Comparison of ENCODE assay signal across 7 cellular contexts in the genomic region with DNA sequence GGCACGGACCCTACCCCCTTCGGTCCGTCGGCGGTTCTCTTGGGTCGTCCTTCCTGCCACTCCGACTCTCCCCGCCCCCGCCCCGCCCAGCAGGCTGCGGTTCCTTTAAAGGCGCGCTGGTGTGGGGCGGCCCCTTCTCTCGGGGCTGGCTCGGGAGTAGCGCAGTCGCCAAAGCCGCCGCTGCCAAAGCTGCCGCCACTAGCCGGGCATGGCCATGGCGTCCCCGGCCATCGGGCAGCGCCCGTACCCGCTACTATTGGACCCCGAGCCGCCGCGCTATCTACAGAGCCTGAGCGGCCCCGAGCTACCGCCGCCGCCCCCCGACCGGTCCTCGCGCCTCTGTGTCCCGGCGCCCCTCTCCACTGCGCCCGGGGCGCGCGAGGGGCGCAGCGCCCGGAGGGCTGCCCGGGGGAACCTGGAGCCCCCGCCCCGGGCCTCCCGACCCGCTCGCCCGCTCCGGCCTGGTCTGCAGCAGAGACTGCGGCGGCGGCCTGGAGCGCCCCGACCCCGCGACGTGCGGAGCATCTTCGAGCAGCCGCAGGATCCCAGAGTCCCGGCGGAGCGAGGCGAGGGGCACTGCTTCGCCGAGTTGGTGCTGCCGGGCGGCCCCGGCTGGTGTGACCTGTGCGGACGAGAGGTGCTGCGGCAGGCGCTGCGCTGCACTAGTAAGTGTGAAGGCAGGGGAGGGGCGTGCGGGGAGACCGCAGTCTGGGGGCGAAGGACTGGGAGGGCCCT. TPM values are rescaled to one million over a fixed set of nuclear protein-coding genes. Genes with fewer than 3 reads are reported as not detected.
A peak's percentile ranks its signal among the peaks of the same experiment; 100 is the strongest.
DNase-seq lines count a peak whose midpoint lies in the region; ATAC-seq and TF ChIP-seq lines count a peak whose summit lies in the region.

RASSF5 (plus strand) TSS at position 137 of the 735 bp plus-strand sequence; CDS start at position 209, 72 bp downstream.

- peaks cover 17% of the 10 kb centered on the region for H3K27me3 Mint-ChIP-seq in activated T-helper 1 cell treated with anti-CD3 and anti-CD28 coated beads, Interleukin-12 subunit alpha, Interleukin-12 subunit beta, Interleukin-2, Interleukin-4 antibody, amounts not matched to agents 30 ng/mL and 10 ng/mL and 1 ng/mL, durations not matched to agents 14 hours and 24 hours and 36 hours (ENCODE audit: insufficient read depth)
- peaks cover 94% of the 10 kb centered on the region for H3K27me3 Mint-ChIP-seq in neural crest cell (ENCODE audit: low read depth)

- H3K4me3 ChIP-seq in OCI-LY7 (ENCODE audit: low read depth, low read length, poor library complexity, severe bottlenecking): no peak within 1 kb of the TSS
- H3K4me3 ChIP-seq in fibroblast of pulmonary artery (replicated peaks; ENCODE audit: low read depth, low read length): peak within 1 kb of the TSS; percentile 51
- peak within 1 kb of the TSS; percentile 23 to 73 for H3K4me3 ChIP-seq in stomach smooth muscle (ENCODE audit: low read length in 2 of 2)

- no peaks in the 10 kb centered on the region for H4K20me1 ChIP-seq in OCI-LY7 (ENCODE audit: insufficient read depth, low read length)

- H3K36me3 Mint-ChIP-seq in activated T-helper 1 cell treated with anti-CD3 and anti-CD28 coated beads, Interleukin-12 subunit alpha, Interleukin-12 subunit beta, Interleukin-2, Interleukin-4 antibody, amounts not matched to agents 30 ng/mL and 10 ng/mL and 1 ng/mL, durations not matched to agents 14 hours and 24 hours and 36 hours (ENCODE audit: low read depth): peaks cover 6% of the 10 kb centered on the region
- H3K36me3 Mint-ChIP-seq in neural crest cell (ENCODE audit: low read depth): no peaks in the 10 kb centered on the region

- no peak for DNase-seq in OCI-LY7 (ENCODE audit: low spot score)
- peak; percentile 82 for DNase-seq in activated T-helper 1 cell treated with anti-CD3 and anti-CD28 coated beads, Interleukin-12 subunit alpha, Interleukin-12 subunit beta, Interleukin-2, Interleukin-4 antibody, amounts not matched to agents 30 ng/mL and 10 ng/mL and 1 ng/mL, durations not matched to agents 14 hours and 24 hours and 36 hours (ENCODE audit: low spot score)
- peak; percentile 59 for DNase-seq in fibroblast of pulmonary artery (ENCODE audit: low read depth)
- DNase-seq in neural crest cell (ENCODE audit: low read depth, low spot score): peak; percentile 30

- H3K4me3 Mint-ChIP-seq in activated T-helper 1 cell treated with anti-CD3 and anti-CD28 coated beads, Interleukin-12 subunit alpha, Interleukin-12 subunit beta, Interleukin-2, Interleukin-4 antibody, amounts not matched to agents 30 ng/mL and 10 ng/mL and 1 ng/mL, durations not matched to agents 14 hours and 24 hours and 36 hours: peak within 1 kb of the TSS; percentile 78
- H3K4me3 Mint-ChIP-seq in neural crest cell: peak within 1 kb of the TSS; percentile 66

- no peak within 1 kb of the TSS; the same call in 1 of the 2 replicates for H3K4me2 ChIP-seq in OCI-LY7 (ENCODE audit: low read length)

- no peaks in the 10 kb centered on the region for H3K9me3 Mint-ChIP-seq in activated T-helper 1 cell treated with anti-CD3 and anti-CD28 coated beads, Interleukin-12 subunit alpha, Interleukin-12 subunit beta, Interleukin-2, Interleukin-4 antibody, amounts not matched to agents 30 ng/mL and 10 ng/mL and 1 ng/mL, durations not matched to agents 14 hours and 24 hours and 36 hours
- no peaks in the 10 kb centered on the region for H3K9me3 Mint-ChIP-seq in neural crest cell

- H3K79me2 ChIP-seq in OCI-LY7 (ENCODE audit: insufficient read depth, low read depth, low read length): no peaks in the 10 kb centered on the region

- H2AFZ ChIP-seq in OCI-LY7 (ENCODE audit: low read length): no peak within 1 kb of the TSS

- H3K9me2 ChIP-seq in OCI-LY7 (ENCODE audit: insufficient read depth, low read length): no peaks in the 10 kb centered on the region

- no TSS peak for BruUV-seq in OCI-LY7 (replicated peaks; lab: Mats Ljungman, UMichigan)

- no peak for TF ChIP-seq CTCF in OCI-LY7 (conservative IDR thresholded peaks at IDR 0.05; ENCODE audit: low read length)
- no peak for TF ChIP-seq CTCF in fibroblast of pulmonary artery (IDR thresholded peaks at IDR 0.05; ENCODE audit: low read length, missing control alignments)
- TF ChIP-seq CTCF in neural crest cell (conservative IDR thresholded peaks at IDR 0.05): no peak

- peaks cover 54% of the 10 kb centered on the region for H3K4me1 Mint-ChIP-seq in activated T-helper 1 cell treated with anti-CD3 and anti-CD28 coated beads, Interleukin-12 subunit alpha, Interleukin-12 subunit beta, Interleukin-2, Interleukin-4 antibody, amounts not matched to agents 30 ng/mL and 10 ng/mL and 1 ng/mL, durations not matched to agents 14 hours and 24 hours and 36 hours (ENCODE audit: low read depth)
- peaks cover 18% of the 10 kb centered on the region for H3K4me1 Mint-ChIP-seq in neural crest cell

- H3K36me3 ChIP-seq in OCI-LY7 (ENCODE audit: insufficient read depth, low read length) (no peaks in the 10 kb centered on the region), stomach smooth muscle (ENCODE audit: control insufficient read depth in 2 of 2, insufficient read depth in 2 of 2, low read length in 2 of 2) (no peaks in the 10 kb centered on the region)

- H3K27ac Mint-ChIP-seq in activated T-helper 1 cell treated with anti-CD3 and anti-CD28 coated beads, Interleukin-12 subunit alpha, Interleukin-12 subunit beta, Interleukin-2, Interleukin-4 antibody, amounts not matched to agents 30 ng/mL and 10 ng/mL and 1 ng/mL, durations not matched to agents 14 hours and 24 hours and 36 hours: peak within 1 kb of the TSS; percentile 47
- no peak within 1 kb of the TSS for H3K27ac Mint-ChIP-seq in neural crest cell (ENCODE audit: unreplicated experiment)

- CTCF ChIA-PET in OCI-LY7 (lab: Charles Lee; ENCODE audit: unreplicated experiment): no interaction called here

- no peak within 1 kb of the TSS for H3K9ac ChIP-seq in stomach smooth muscle (ENCODE audit: low read length in 2 of 2)

- H3K9me3 ChIP-seq in OCI-LY7 (ENCODE audit: low read length) (no peaks in the 10 kb centered on the region), stomach smooth muscle (ENCODE audit: control insufficient read depth in 2 of 2, low read length in 2 of 2) (no peaks in the 10 kb centered on the region)

- intact Hi-C loops in OCI-LY7 (cut with micrococcal nuclease; ENCODE audit: unreplicated experiment): no loop called here
- intact Hi-C loops in activated T-helper 1 cell treated with anti-CD3 and anti-CD28 coated beads, Interleukin-12 subunit alpha, Interleukin-12 subunit beta, Interleukin-2, Interleukin-4 antibody, amounts not matched to agents 30 ng/mL and 10 ng/mL and 1 ng/mL, durations not matched to agents 14 hours and 24 hours and 36 hours (cut with micrococcal nuclease): loop anchor here (2.0 to 10.0 kb wide), 4 partner anchors 49 to 397 kb away; no protein-coding TSS in a partner anchor

- peaks cover 29 to 45% of the 10 kb centered on the region in 2 donors for H3K27me3 ChIP-seq in stomach smooth muscle (ENCODE audit: control insufficient read depth in 1 of 2, insufficient read depth in 2 of 2, low read length in 2 of 2)

- H3K4me1 ChIP-seq in OCI-LY7 (ENCODE audit: insufficient read depth, low read length, poor library complexity, severe bottlenecking): no peaks in the 10 kb centered on the region
- peaks cover 16% of the 10 kb centered on the region for H3K4me1 ChIP-seq in stomach smooth muscle (ENCODE audit: control insufficient read depth, insufficient read depth, low read length)

- POLR2A ChIA-PET in OCI-LY7 (lab: Charles Lee): no interaction called here

- H3K27ac ChIP-seq in OCI-LY7 (ENCODE audit: low read depth, low read length, poor library complexity, severe bottlenecking): no peak within 1 kb of the TSS
- no peak within 1 kb of the TSS for H3K27ac ChIP-seq in stomach smooth muscle (ENCODE audit: low read length)

- peak; percentile 54 for ATAC-seq in GM18867 (IDR thresholded peaks at IDR 0.05; ENCODE audit: unreplicated experiment)
- peak; percentile 60 for ATAC-seq in HG03025 (IDR thresholded peaks at IDR 0.05; ENCODE audit: low FRiP score, unreplicated experiment)

RNA-seq across cellular contexts. Expression of gene RASSF5, which starts in this region (rescaled TPM):
- 19.8 and 21.4 TPM in 2 replicates for total RNA-seq in OCI-LY7 (2014; rRNA removed; shearing (Covaris generic))
- total RNA-seq in OCI-LY7 (2022): 25.7 and 30.0 TPM in 2 replicates
- 220 and 221 TPM in 2 replicates for total RNA-seq in activated T-helper 1 cell treated with anti-CD3 and anti-CD28 coated beads, Interleukin-12 subunit alpha, Interleukin-12 subunit beta, Interleukin-2, Interleukin-4 antibody, amounts not matched to agents 30 ng/mL and 10 ng/mL and 1 ng/mL, durations not matched to agents 14 hours and 24 hours and 36 hours
- total RNA-seq in neural crest cell: 1.2 and 1.4 TPM in 2 replicates
